In genomic region chr10:6918305-6918704, GRCh38 we compare ENCODE assay signal across 7 cellular contexts.
A peak's percentile ranks its signal among the peaks of the same experiment; 100 is the strongest.
DNase-seq lines count a peak whose midpoint lies in the region; ATAC-seq, FAIRE-seq and TF ChIP-seq lines count a peak whose summit lies in the region.

No MANE protein-coding gene starts in this region.

- no peaks in the 10 kb centered on the region for H4K20me1 ChIP-seq in PC-3 (ENCODE audit: low read length)

- H3K4me2 ChIP-seq in PC-3 (ENCODE audit: low read length), result no peak overlapping the region

- TF ChIP-seq CTCF in PC-3 (conservative IDR thresholded peaks at IDR 0.05; ENCODE audit: low read depth, low read length), result 0 out of 2 replicates have a peak, but pooled peaks have one; percentile 37

- peak; percentile 72 for FAIRE-seq in GM18507 (lab: Jason Lieb, UNC)

- CTCF ChIA-PET in PC-3 (lab: Charles Lee), result no interaction called here

- intact Hi-C loops in PC-3 (cut with micrococcal nuclease), result no loop called here

- no peaks in the 10 kb centered on the region for H3K4me1 ChIP-seq in PC-3 (ENCODE audit: insufficient read depth, low read length)

- DNase-seq in GM18507 (ENCODE audit: extremely low spot score, insufficient read length, low read depth) (no peak), PC-3 (no peak), left kidney (ENCODE audit: low read depth, low spot score) (peak; percentile 56), H4 (ENCODE audit: low spot score) (no peak)
- DNase-seq in activated gamma-delta T cell treated with anti-CD3 and anti-CD28 coated beads, Interleukin-2, amount 50 U/mL, for 16 hours (ENCODE audit: low read depth), result peak; percentile 64
- peak; percentile 89 for DNase-seq in stimulated activated CD8-positive, alpha-beta memory T cell treated with anti-CD3 and anti-CD28 coated beads, Interleukin-4, amount 100 ng/mL, for 48 hours

- no peak overlapping the region for H2AFZ ChIP-seq in PC-3 (ENCODE audit: low read length)

- no peak overlapping the region for H3K4me3 ChIP-seq in PC-3 (ENCODE audit: low read length)

- no peaks in the 10 kb centered on the region for H3F3A ChIP-seq in PC-3 (ENCODE audit: low read length, unreplicated experiment)

- no peak overlapping the region for H3K9ac ChIP-seq in PC-3 (ENCODE audit: low read length)

- no peak for ATAC-seq in PC-3
- no peak for ATAC-seq in GM21723 (IDR thresholded peaks at IDR 0.05; ENCODE audit: unreplicated experiment)

- POLR2A ChIA-PET in PC-3 (lab: Charles Lee; ENCODE audit: unreplicated experiment), result no interaction called here

- H3K27ac ChIP-seq in PC-3 (ENCODE audit: low read length), result no peak overlapping the region

- no peaks in the 10 kb centered on the region; the same call in 1 of the 2 replicates for H3K36me3 ChIP-seq in PC-3 (ENCODE audit: low read depth, low read length)

- no peaks in the 10 kb centered on the region for H3K9me2 ChIP-seq in PC-3 (replicated peaks; ENCODE audit: low read length)

- no peaks in the 10 kb centered on the region for H3K79me2 ChIP-seq in PC-3 (ENCODE audit: low read length)

- no peaks in the 10 kb centered on the region for H3K27me3 ChIP-seq in PC-3 (ENCODE audit: low read length)

- no peaks in the 10 kb centered on the region for H3K9me3 ChIP-seq in PC-3 (ENCODE audit: low read length)

- BruUV-seq in PC-3 (replicated peaks; lab: Mats Ljungman, UMichigan), result no TSS peak

Comparison
In these comparisons a context has a peak if more than half of its experiments do, and no peak if none do; other contexts are left out.
1. DNase-seq: peak in activated gamma-delta T cell treated with anti-CD3 and anti-CD28 coated beads, Interleukin-2, amount 50 U/mL, for 16 hours (single experiment), left kidney (single experiment) and stimulated activated CD8-positive, alpha-beta memory T cell treated with anti-CD3 and anti-CD28 coated beads, Interleukin-4, amount 100 ng/mL, for 48 hours (single experiment); none in GM18507 (single experiment), PC-3 (single experiment) and H4 (single experiment).